In the genomic region with DNA sequence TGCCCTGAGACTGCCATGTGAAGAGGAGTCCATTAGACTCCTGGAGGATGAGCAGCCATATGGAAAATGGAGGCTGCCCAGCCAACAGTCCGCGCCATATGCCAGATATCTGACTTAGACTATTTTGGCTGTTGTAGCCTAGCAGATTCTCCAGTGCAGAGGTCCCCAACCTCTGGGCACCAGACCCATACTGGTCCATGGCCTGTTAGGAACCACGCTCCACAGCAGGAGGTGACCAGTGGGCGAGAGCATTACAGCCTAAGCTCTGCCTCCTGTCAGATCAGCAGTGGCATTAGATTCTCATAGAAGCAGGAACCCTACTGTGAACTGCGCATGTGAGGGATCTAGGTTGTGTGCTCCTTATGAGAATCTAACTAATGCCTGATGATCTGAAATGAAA, we compare ENCODE assay signal across 35 cellular contexts.
"Had no signal": no experiment of that assay in that cellular context is flagged by ENCODE, and none has a peak within 500 bp of the region (broad histone marks: within the 10 kb centered on the region; RNA-seq: fewer than 3 reads in every experiment).

No MANE protein-coding gene starts in this region.

- H3K27ac ChIP-seq: KMS-11 had no signal

- H3K36me3 ChIP-seq: MG63 had no signal

- H3K4me3 ChIP-seq: MG63 had no signal

- DNase-seq: Karpas-422, Kasumi-1, KG1, MG63, MM.1S, MV-4-11, NCI-H1048, NCI-H1092, NCI-H1092 treated with DMSO at 0.1 percent for 48 hours, NCI-H1105, NCI-H1105 treated with DMSO at 0.1 percent for 48 hours, NCI-H1417, NCI-H1417 treated with DMSO at 0.1 percent for 48 hours, NCI-H1436, NCI-H1436 treated with DMSO at 0.1 percent for 48 hours, NCI-H146, NCI-H1694, NCI-H1694 treated with DMSO at 0.1 percent for 48 hours, NCI-H187, NCI-H187 treated with DMSO at 0.1 percent for 48 hours, NCI-H1930, NCI-H2029, NCI-H2029 treated with DMSO at 0.1 percent for 48 hours, NCI-H2081, NCI-H2081 treated with DMSO at 0.1 percent for 48 hours, NCI-H2107, NCI-H2171, NCI-H2171 treated with DMSO at 0.1 percent for 48 hours, NCI-H2227 treated with DMSO at 0.1 percent for 48 hours, NCI-H226, NCI-H345, NCI-H446, NCI-H446 treated with DMSO at 0.1 percent for 48 hours, NCI-H510A had no signal

- H3K27me3 ChIP-seq: MG63 had no signal

- H3K9me3 ChIP-seq: MG63 had no signal

- H3K9ac ChIP-seq: KMS-11 had no signal
